ENCODE assay signal across 26 cellular contexts in the genomic region with DNA sequence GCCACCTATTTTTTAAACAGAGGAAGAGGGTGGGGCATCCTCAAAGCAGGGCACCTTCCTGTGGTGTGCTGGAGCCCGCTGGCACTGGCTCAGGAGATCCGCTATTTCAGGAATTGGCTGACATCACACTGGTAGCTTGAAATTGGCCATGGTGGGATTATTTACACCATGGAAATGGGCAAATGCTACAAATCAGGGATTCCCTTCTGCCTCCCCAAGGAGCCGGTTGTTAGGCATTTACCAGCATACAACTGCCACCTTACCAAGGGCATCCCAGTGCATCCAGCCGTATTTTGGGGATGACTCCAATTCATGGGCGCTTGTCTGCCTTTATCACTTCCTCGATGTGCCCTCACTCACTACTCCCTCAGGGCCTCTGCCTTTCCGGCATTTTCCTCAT. TPM values are rescaled to one million over a fixed set of nuclear protein-coding genes. Genes with fewer than 3 reads are reported as not detected.
DNase-seq lines count a peak whose midpoint lies in the region; ATAC-seq and TF ChIP-seq lines count a peak whose summit lies in the region.
"Had no signal": no experiment of that assay in that cellular context is flagged by ENCODE, and none has a peak within 500 bp of the region (broad histone marks: within the 10 kb centered on the region; RNA-seq: fewer than 3 reads in every experiment).

No MANE protein-coding gene starts in this region.

- H3K27ac Mint-ChIP-seq in Caco-2 (ENCODE audit: unreplicated experiment) = no peak overlapping the region
- no peak overlapping the region; the same call in 1 of the 2 replicates for H3K27ac Mint-ChIP-seq in WTC11
- no peak overlapping the region for H3K27ac Mint-ChIP-seq in nephron
- H3K27ac Mint-ChIP-seq: B cell, H9 had no signal

- H3K4me1 Mint-ChIP-seq in Caco-2 (ENCODE audit: low read depth, unreplicated experiment) (peaks cover 5% of the 10 kb centered on the region), WTC11 (peaks cover 22% of the 10 kb centered on the region), nephron (peaks cover 34% of the 10 kb centered on the region)

- no peaks in the 10 kb centered on the region for H3K27me3 ChIP-seq in Caco-2 (replicated peaks; ENCODE audit: control insufficient read depth, insufficient read depth, low read length)
- H3K27me3 ChIP-seq in right lobe of liver = no peaks in the 10 kb centered on the region
- H3K27me3 ChIP-seq: MG63 had no signal

- no peak overlapping the region for H3K4me3 ChIP-seq in Caco-2 (ENCODE audit: low read depth, low read length)
- no peak overlapping the region for H3K4me3 ChIP-seq in right lobe of liver
- H3K4me3 ChIP-seq: GM12878, GM23248, MG63 had no signal

- POLR2A ChIA-PET in Caco-2 (lab: Charles Lee) = no interaction called here
- POLR2A ChIA-PET in WTC11 (lab: Charles Lee) = interaction anchor here (0.7 kb wide), 1 partner anchor 218 kb away, joined by 3 read pairs; no protein-coding TSS in a partner anchor
- POLR2A ChIA-PET in GM10248 (lab: Yijun Ruan, JAX) = no interaction called here

- BruUV-seq in Caco-2 (replicated peaks; lab: Mats Ljungman, UMichigan) = no TSS peak

- CTCF ChIA-PET in Caco-2 (lab: Charles Lee) (no interaction called here), WTC11 (lab: Charles Lee) (interaction anchor here (0.7 to 2.9 kb wide), 3 partner anchors 43 to 85 kb away, joined by 3 to 12 read pairs (median 10); no protein-coding TSS in a partner anchor), GM10248 (lab: Yijun Ruan, JAX) (interaction anchor here (0.7 to 1.4 kb wide), 2 partner anchors 12 to 43 kb away, joined by 3 to 4 read pairs; no protein-coding TSS in a partner anchor)

- H3K4me1 ChIP-seq in Caco-2 (no peaks in the 10 kb centered on the region), right lobe of liver (no peaks in the 10 kb centered on the region)

- H3K36me3 ChIP-seq in Caco-2 (ENCODE audit: control insufficient read depth, insufficient read depth, low read length) = peaks cover 1% of the 10 kb centered on the region; the same call in 1 of the 2 replicates
- no peaks in the 10 kb centered on the region for H3K36me3 ChIP-seq in right lobe of liver
- H3K36me3 ChIP-seq: MG63 had no signal

- H3K27me3 Mint-ChIP-seq in Caco-2 (ENCODE audit: insufficient read depth, unreplicated experiment) = no peaks in the 10 kb centered on the region
- peaks cover 35% of the 10 kb centered on the region for H3K27me3 Mint-ChIP-seq in WTC11 (ENCODE audit: low read depth)
- H3K27me3 Mint-ChIP-seq in nephron (ENCODE audit: low read depth) = peaks cover 6% of the 10 kb centered on the region

- ATAC-seq in WTC11 (no peak), right lobe of liver (no peak)
- ATAC-seq: GM12878 had no signal

- DNase-seq in Caco-2 (no peak), WTC11 (ENCODE audit: low spot score) (no peak), right lobe of liver (no peak), NCI-H524 treated with DMSO at 0.1 percent for 48 hours (lab: John Stamatoyannopoulos, UW) (no peak), iPS-NIHi7 (ENCODE audit: extremely low spot score) (no peak), GM10248 (ENCODE audit: extremely low spot score) (no peak)
- DNase-seq: DMS53; GM23248; H9; IMR-90; KG1; MG63; NCI-H1105 treated with DMSO at 0.1 percent for 48 hours; NCI-H2029; NCI-H446; NCI-H526; NCI-H82; NK-92 treated with Interleukin-12 subunit alpha and Interleukin-12 subunit beta, amount 100 ng/mL, for 24 hours; Right ventricle myocardium superior; RPMI8226 had no signal

- H3K4me3 Mint-ChIP-seq in Caco-2 (ENCODE audit: unreplicated experiment) = peak overlapping the region; percentile 1
- peak overlapping the region; percentile 15 for H3K4me3 Mint-ChIP-seq in WTC11
- H3K4me3 Mint-ChIP-seq in nephron = peak overlapping the region; percentile 67 to 79 (median 77)
- H3K4me3 Mint-ChIP-seq: B cell had no signal

- intact Hi-C loops in Caco-2 (cut with micrococcal nuclease; ENCODE audit: unreplicated experiment) (no loop called here), right lobe of liver (cut with DNase I) (no loop called here)

- H3K9me3 ChIP-seq in Caco-2 = no peaks in the 10 kb centered on the region
- no peaks in the 10 kb centered on the region for H3K9me3 ChIP-seq in right lobe of liver
- H3K9me3 ChIP-seq: MG63 had no signal

- peaks cover 12% of the 10 kb centered on the region for H3K36me3 Mint-ChIP-seq in Caco-2 (ENCODE audit: insufficient read depth, unreplicated experiment)
- H3K36me3 Mint-ChIP-seq in WTC11 = peaks cover 11% of the 10 kb centered on the region
- peaks cover 12% of the 10 kb centered on the region for H3K36me3 Mint-ChIP-seq in nephron (ENCODE audit: low read depth)

- WGBS in right lobe of liver (ENCODE audit: insufficient coverage, low coverage, low lambda C conversion rate, missing lambda C conversion rate) = 91% methylated on average over 5 of the region's 7 CpGs

- no peak for TF ChIP-seq CTCF in Caco-2 (IDR thresholded peaks at IDR 0.05; ENCODE audit: insufficient read depth in 1 of 2, low read depth in 1 of 2, low read length in 1 of 2, severe bottlenecking in 1 of 2, unreplicated experiment in 1 of 2)
- TF ChIP-seq CTCF in WTC11 (IDR thresholded peaks at IDR 0.05) = no peak
- TF ChIP-seq CTCF in nephron (IDR thresholded peaks at IDR 0.05; ENCODE audit: unreplicated experiment in 3 of 3) = no peak
- no peak for TF ChIP-seq CTCF in right lobe of liver (IDR thresholded peaks at IDR 0.05)
- no peak for TF ChIP-seq CTCF in GM10248 (IDR thresholded peaks at IDR 0.05; ENCODE audit: control extremely low read depth, extremely low read depth, low read depth, missing control alignments)

- H3K9me3 Mint-ChIP-seq in Caco-2 (ENCODE audit: unreplicated experiment) (no peaks in the 10 kb centered on the region), WTC11 (no peaks in the 10 kb centered on the region), nephron (peaks cover 4% of the 10 kb centered on the region)
- H3K9me3 Mint-ChIP-seq: H9 had no signal

- no peak overlapping the region for H3K27ac ChIP-seq in right lobe of liver
- H3K27ac ChIP-seq: GM23248 had no signal

- TF ChIP-seq POLR2A in right lobe of liver (IDR thresholded peaks at IDR 0.05) = no peak

TF ChIP-seq in WTC11, 78 proteins besides CTCF, POLR2A, EP300 and RAD21:
- TF ChIP-seq JAZF1 (CRISPR knock-in tag; IDR thresholded peaks at IDR 0.05) = no peak

RNA-seq across cellular contexts. Expression of a gene that starts 14.2 kb away (rescaled TPM):
- total RNA-seq in Caco-2 (2022) = not detected in 2 replicates
- 1.9 to 5.0 TPM (median 4.6 TPM) in 3 replicates for total RNA-seq in WTC11 (2021)
- under 1 TPM in 4 of 6 experiments, not detected in 2; 0.18 to 0.68 (median 0.19) TPM for total RNA-seq in right lobe of liver
- total RNA-seq: A673, B cell, Daoy, GM12878, GM23248, IMR-90, SK-MEL-5 had no signal

RNA-seq across cellular contexts. Expression of a gene that starts 16.6 kb away (rescaled TPM):
- total RNA-seq in Caco-2 (2022) = 27.8 and 31.4 TPM in 2 replicates
- 15.5 to 24.8 TPM (median 23.6 TPM) in 3 replicates for total RNA-seq in WTC11 (2021)
- 10 to 100 TPM in 5 of 6 experiments, 1 to 10 TPM in 1; 9.2 to 31.1 (median 14.3) TPM for total RNA-seq in right lobe of liver
- total RNA-seq: B cell had no signal

RNA-seq across cellular contexts. Expression of a gene that starts 21.6 kb away (rescaled TPM):
- total RNA-seq in Caco-2 (2022) (11.8 and 12.7 TPM in 2 replicates), WTC11 (2021) (25.5 to 30.1 TPM (median 27.3 TPM) in 3 replicates), right lobe of liver (1 to 10 TPM; 1.8 to 6.6 (median 3.1) TPM)

RNA-seq across cellular contexts. Expression of a gene that starts 22.0 kb away (rescaled TPM):
- 1.7 and 2.1 TPM in 2 replicates for total RNA-seq in Caco-2 (2022)
- total RNA-seq in WTC11 (2021) = 3.1 to 3.4 TPM (median 3.2 TPM) in 3 replicates
- 1 to 10 TPM in 5 of 6 experiments, under 1 TPM in 1; 0.73 to 8.1 (median 1.5) TPM for total RNA-seq in right lobe of liver
- total RNA-seq: IMR-90 had no signal

RNA-seq across cellular contexts. Expression of a gene that starts 26.8 kb away (rescaled TPM):
- total RNA-seq in Caco-2 (2022) (11.8 and 12.7 TPM in 2 replicates), WTC11 (2021) (5.1 to 5.7 TPM (median 5.1 TPM) in 3 replicates), right lobe of liver (1 to 10 TPM; 1.5 to 4.3 (median 2.4) TPM)

Comparison
In these comparisons a context has a peak if more than half of its experiments do, and no peak if none do; other contexts are left out.
1. H3K4me3 Mint-ChIP-seq: peak in every context shown above with its lines; median percentile 77 in nephron; 15 in WTC11; 1 in Caco-2.